In genomic region chr14:89957791-89958190, GRCh38 we compare ENCODE assay signal across 2 cellular contexts.
TF ChIP-seq lines count a peak whose summit lies in the region.

No MANE protein-coding gene starts in this region.

TF ChIP-seq in GM12878, 131 proteins besides CTCF, POLR2A, EP300 and RAD21:
- TF ChIP-seq HCFC1 (IDR thresholded peaks at IDR 0.05; ENCODE audit: low read length), result no peak

TF ChIP-seq in neural cell, 6 proteins besides CTCF, POLR2A, EP300 and RAD21:
- TF ChIP-seq TAF1 (IDR thresholded peaks at IDR 0.05; ENCODE audit: low read depth), result no peak
- TF ChIP-seq POLR2AphosphoS5 (IDR thresholded peaks at IDR 0.05), result no peak
- no peak for TF ChIP-seq REST (IDR thresholded peaks at IDR 0.05; ENCODE audit: borderline replicate concordance)
- TF ChIP-seq MXI1 (conservative IDR thresholded peaks at IDR 0.05; ENCODE audit: poor library complexity, severe bottlenecking), result no peak
- no peak for TF ChIP-seq EZH2 (IDR thresholded peaks at IDR 0.05; ENCODE audit: borderline replicate concordance, insufficient read depth, low read length, poor library complexity, severe bottlenecking)
- TF ChIP-seq SMC3 (conservative IDR thresholded peaks at IDR 0.05; ENCODE audit: poor library complexity), result no peak
